In genomic region chr9:35116898-35117551, GRCh38 we compare ENCODE assay signal across 8 cellular contexts. TPM values are rescaled to one million over a fixed set of nuclear protein-coding genes. Genes with fewer than 3 reads are reported as not detected.
DNase-seq lines count a peak whose midpoint lies in the region; ATAC-seq and TF ChIP-seq lines count a peak whose summit lies in the region.

No MANE protein-coding gene starts in this region.

- H3K27me3 ChIP-seq in liver (ENCODE audit: control insufficient read depth in 4 of 4, insufficient read depth in 4 of 4, low read length in 3 of 4) = no peaks in the 10 kb centered on the region

- H3K27ac ChIP-seq in liver (ENCODE audit: low read depth in 1 of 2, low read length in 2 of 2) = peak overlapping the region; percentile 89 to 93

- peak overlapping the region; percentile 95 for H3K27ac Mint-ChIP-seq in activated CD4-positive, alpha-beta T cell treated with anti-CD3 and anti-CD28 coated beads, Interleukin-2, amount 10 ng/mL, durations not matched to agents 7 days and 5 days

- peak overlapping the region; percentile 96 for H3K4me3 Mint-ChIP-seq in activated CD4-positive, alpha-beta T cell treated with anti-CD3 and anti-CD28 coated beads, Interleukin-2, amount 10 ng/mL, durations not matched to agents 7 days and 5 days

- H3K36me3 ChIP-seq in liver (ENCODE audit: control insufficient read depth in 4 of 4, insufficient read depth in 3 of 4, low read depth in 1 of 4, low read length in 3 of 4) = no peaks in the 10 kb centered on the region

- peak overlapping the region; percentile 61 to 74 for H3K9ac ChIP-seq in liver (ENCODE audit: low read depth in 1 of 2, low read length in 2 of 2)

- 16% methylated on average over 30 of the region's 30 CpGs for WGBS in liver

- peaks cover 8 to 45% (median 31%) of the 10 kb centered on the region in 4 donors for H3K4me1 ChIP-seq in liver (ENCODE audit: control insufficient read depth in 4 of 4, insufficient read depth in 4 of 4, low read length in 3 of 4)

- POLR2A ChIA-PET in activated CD4-positive, alpha-beta T cell treated with anti-CD3 and anti-CD28 coated beads, Interleukin-2, amount 10 ng/mL, durations not matched to agents 7 days and 5 days (lab: Charles Lee) = interaction anchor here (0.6 kb wide), 1 partner anchor 616 kb away, joined by 5 read pairs; no protein-coding TSS in a partner anchor

- TF ChIP-seq RAD21 in liver (IDR thresholded peaks at IDR 0.05) = peak; percentile 93 to 96

- no peaks in the 10 kb centered on the region for H3K9me3 ChIP-seq in liver (ENCODE audit: control insufficient read depth in 4 of 4, low read length in 3 of 4)

- H3K27me3 Mint-ChIP-seq in activated CD4-positive, alpha-beta T cell treated with anti-CD3 and anti-CD28 coated beads, Interleukin-2, amount 10 ng/mL, durations not matched to agents 7 days and 5 days = peaks cover 2% of the 10 kb centered on the region

- peak; percentile 98 for TF ChIP-seq CTCF in liver (IDR thresholded peaks at IDR 0.05; ENCODE audit: low read depth, low read length, missing input control)

- ATAC-seq in GM19035 (IDR thresholded peaks at IDR 0.05; ENCODE audit: unreplicated experiment) = peak; percentile 48
- ATAC-seq in HG03457 (IDR thresholded peaks at IDR 0.05; ENCODE audit: unreplicated experiment) = peak; percentile 39

- peaks cover 6% of the 10 kb centered on the region for H3K36me3 Mint-ChIP-seq in activated CD4-positive, alpha-beta T cell treated with anti-CD3 and anti-CD28 coated beads, Interleukin-2, amount 10 ng/mL, durations not matched to agents 7 days and 5 days (ENCODE audit: low read depth)

- peak overlapping the region; percentile 57 to 81 (median 72) for H3K4me3 ChIP-seq in liver (ENCODE audit: low read depth in 1 of 3, low read length in 3 of 3)

- peaks cover 33% of the 10 kb centered on the region for H3K4me1 Mint-ChIP-seq in activated CD4-positive, alpha-beta T cell treated with anti-CD3 and anti-CD28 coated beads, Interleukin-2, amount 10 ng/mL, durations not matched to agents 7 days and 5 days

- H3K9me3 Mint-ChIP-seq in activated CD4-positive, alpha-beta T cell treated with anti-CD3 and anti-CD28 coated beads, Interleukin-2, amount 10 ng/mL, durations not matched to agents 7 days and 5 days = no peaks in the 10 kb centered on the region

- CTCF ChIA-PET in activated CD4-positive, alpha-beta T cell treated with anti-CD3 and anti-CD28 coated beads, Interleukin-2, amount 10 ng/mL, durations not matched to agents 7 days and 5 days (lab: Charles Lee) = interaction anchor here (0.6 to 4.7 kb wide), 16 partner anchors 12 to 709 kb away, joined by 3 to 39 read pairs (median 3); partner anchors contain the start of genes RUSC2, STOML2 and UNC13B

- DNase-seq in AML-193 (lab: John Stamatoyannopoulos, UW) (peak; percentile 77 to 85), NCI-H524 treated with DMSO at 0.1 percent for 48 hours (lab: John Stamatoyannopoulos, UW) (peak; percentile 52), dermis blood vessel endothelial cell (peak; percentile 97)
- DNase-seq in activated CD4-positive, alpha-beta T cell treated with anti-CD3 and anti-CD28 coated beads, Interleukin-2, amount 10 ng/mL, durations not matched to agents 7 days and 5 days = peak; percentile 96
- DNase-seq in stimulated activated CD4-positive, alpha-beta T cell treated with anti-CD3 and anti-CD28 coated beads, Interleukin-4, amount 100 ng/mL, for 1 hour = peak; percentile 80

TF ChIP-seq in liver, 16 proteins besides CTCF, POLR2A, EP300 and RAD21:
- peak; percentile 16 to 56 for TF ChIP-seq RXRA (IDR thresholded peaks at IDR 0.05)
- peak in 1 of 2 donors; percentile 17 for TF ChIP-seq HNF4A (conservative IDR thresholded peaks at IDR 0.05)
- no peak for TF ChIP-seq EGR1 (IDR thresholded peaks at IDR 0.05; ENCODE audit: low read depth in 2 of 2)
- no peak for TF ChIP-seq ZBTB33 (IDR thresholded peaks at IDR 0.05)
- TF ChIP-seq FOXA1 (IDR thresholded peaks at IDR 0.05) = no peak
- no peak for TF ChIP-seq GABPA (IDR thresholded peaks at IDR 0.05 in 1 of 2, conservative IDR thresholded peaks at IDR 0.05 in 1 of 2)
- TF ChIP-seq NR2F2 (IDR thresholded peaks at IDR 0.05) = peak; percentile 17
- no peak for TF ChIP-seq TAF1 (conservative IDR thresholded peaks at IDR 0.05)
- peak; percentile 66 for TF ChIP-seq YY1 (IDR thresholded peaks at IDR 0.05)
- TF ChIP-seq FOXA2 (IDR thresholded peaks at IDR 0.05) = no peak
- TF ChIP-seq SP1 (IDR thresholded peaks at IDR 0.05) = no peak
- TF ChIP-seq ATF3 (IDR thresholded peaks at IDR 0.05) = no peak
- no peak for TF ChIP-seq JUND (IDR thresholded peaks at IDR 0.05)
- TF ChIP-seq MAX (IDR thresholded peaks at IDR 0.05) = no peak

RNA-seq across cellular contexts. Expression of gene ATOSB, which starts 1.4 kb away (rescaled TPM):
- total RNA-seq in activated CD4-positive, alpha-beta T cell treated with anti-CD3 and anti-CD28 coated beads, Interleukin-2, amount 10 ng/mL, durations not matched to agents 7 days and 5 days = 10 to 100 TPM; 15.6 to 17.6 TPM
- 15.8 and 26.8 TPM in 2 replicates for total RNA-seq in dermis blood vessel endothelial cell
- total RNA-seq in liver = 10 to 100 TPM in 1 of 2 donors, 1 to 10 TPM in 1; 6.9 to 29.8 TPM
- 1 to 10 TPM; 2.8 to 4.3 TPM for polyA plus RNA-seq in liver

RNA-seq across cellular contexts. Expression of gene STOML2, which starts 14.1 kb away (rescaled TPM):
- total RNA-seq in activated CD4-positive, alpha-beta T cell treated with anti-CD3 and anti-CD28 coated beads, Interleukin-2, amount 10 ng/mL, durations not matched to agents 7 days and 5 days = 100 to 1,000 TPM; 104 to 108 TPM
- total RNA-seq in dermis blood vessel endothelial cell (202 and 215 TPM in 2 replicates), liver (10 to 100 TPM; 77.8 to 85.1 TPM)
- 10 to 100 TPM; 77.9 to 96.8 TPM for polyA plus RNA-seq in liver

RNA-seq across cellular contexts. Expression of gene PIGO, which starts 20.6 kb away (rescaled TPM):
- total RNA-seq in activated CD4-positive, alpha-beta T cell treated with anti-CD3 and anti-CD28 coated beads, Interleukin-2, amount 10 ng/mL, durations not matched to agents 7 days and 5 days = 10 to 100 TPM; 22.0 to 29.0 TPM
- 11.9 and 18.0 TPM in 2 replicates for total RNA-seq in dermis blood vessel endothelial cell
- 10 to 100 TPM; 10.5 to 15.7 TPM for total RNA-seq in liver
- 10 to 100 TPM; 15.2 to 16.0 TPM for polyA plus RNA-seq in liver

RNA-seq across cellular contexts. Expression of gene FANCG, which starts 37.3 kb away (rescaled TPM):
- total RNA-seq in activated CD4-positive, alpha-beta T cell treated with anti-CD3 and anti-CD28 coated beads, Interleukin-2, amount 10 ng/mL, durations not matched to agents 7 days and 5 days = 100 to 1,000 TPM; 117 to 123 TPM
- total RNA-seq in dermis blood vessel endothelial cell = 15.3 and 28.6 TPM in 2 replicates
- total RNA-seq in liver = 10 to 100 TPM in 1 of 2 donors, 1 to 10 TPM in 1; 4.4 to 16.0 TPM
- 1 to 10 TPM; 1.7 to 3.5 TPM for polyA plus RNA-seq in liver

RNA-seq across cellular contexts. Expression of gene VCP, which starts 44.6 kb away (rescaled TPM):
- 100 to 1,000 TPM; 189 to 238 TPM for total RNA-seq in activated CD4-positive, alpha-beta T cell treated with anti-CD3 and anti-CD28 coated beads, Interleukin-2, amount 10 ng/mL, durations not matched to agents 7 days and 5 days
- 409 and 588 TPM in 2 replicates for total RNA-seq in dermis blood vessel endothelial cell
- 100 to 1,000 TPM; 175 to 248 TPM for total RNA-seq in liver
- 100 to 1,000 TPM in 1 of 2 donors, 10 to 100 TPM in 1; 57.6 to 131 TPM for polyA plus RNA-seq in liver

Comparison
In these comparisons a context has a peak if more than half of its experiments do, and no peak if none do; other contexts are left out.
1. Peak in every context shown above with its lines: DNase-seq, ATAC-seq, H3K4me3 ChIP-seq and H3K27ac ChIP-seq.